1 cellular context compared by ENCODE assay signal in the genomic region with DNA sequence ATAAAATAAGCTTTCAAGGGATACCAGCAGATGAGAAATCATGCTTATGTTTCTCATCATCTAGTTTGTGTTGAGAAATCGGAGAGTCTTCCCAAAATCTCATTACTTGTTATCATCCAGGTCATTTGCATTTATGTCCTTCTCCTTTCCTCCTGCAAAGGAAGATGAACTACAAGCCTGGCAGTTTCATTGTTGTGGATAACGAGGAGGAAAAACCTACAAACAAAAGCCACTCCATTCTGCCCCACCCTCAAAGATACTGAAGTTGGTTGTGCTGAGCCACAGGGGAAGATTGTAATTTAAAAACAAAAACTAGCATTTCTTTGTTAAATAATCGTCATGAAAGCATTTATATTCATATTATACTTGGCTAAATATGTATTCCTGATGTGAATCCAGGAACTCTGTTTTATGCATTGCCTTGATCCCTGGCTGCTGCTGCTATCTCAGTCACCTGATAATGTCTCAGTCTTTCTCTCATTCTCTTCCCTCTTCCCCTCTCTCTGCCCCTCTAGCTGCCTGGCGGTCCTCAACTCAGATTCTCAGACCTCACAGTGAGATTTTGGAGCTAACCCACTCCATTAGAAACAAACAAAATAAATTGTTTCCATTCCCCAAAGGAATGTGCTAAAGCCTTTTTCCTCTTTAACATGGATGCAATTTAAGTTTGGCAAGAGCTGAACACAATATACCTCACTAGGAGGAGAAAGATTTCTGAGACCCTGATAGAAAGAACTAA.
TF ChIP-seq lines count a peak whose summit lies in the region.

No MANE protein-coding gene starts in this region.

TF ChIP-seq in H1, 55 proteins besides CTCF, POLR2A, EP300 and RAD21:
- TF ChIP-seq CREB1 (IDR thresholded peaks at IDR 0.05) (no peak), POLR2AphosphoS5 (IDR thresholded peaks at IDR 0.05; ENCODE audit: low read depth, low read length) (no peak), ZNF274 (IDR thresholded peaks at IDR 0.05; ENCODE audit: borderline replicate concordance, extremely low read depth, low read length) (no peak), CTBP2 (IDR thresholded peaks at IDR 0.05; ENCODE audit: borderline replicate concordance, insufficient read depth, insufficient read length, low read length) (no peak), TEAD4 (IDR thresholded peaks at IDR 0.05; ENCODE audit: low read depth, low read length) (no peak), KDM1A (IDR thresholded peaks at IDR 0.05; ENCODE audit: borderline replicate concordance, low read length) (no peak), SIRT6 (IDR thresholded peaks at IDR 0.05; ENCODE audit: low read length) (no peak), RFX5 (IDR thresholded peaks at IDR 0.05; ENCODE audit: borderline replicate concordance, low read depth, low read length) (no peak), SAP30 (IDR thresholded peaks at IDR 0.05; ENCODE audit: insufficient read depth, insufficient replicate concordance, low read length) (no peak), GABPA (IDR thresholded peaks at IDR 0.05; ENCODE audit: borderline replicate concordance, insufficient read depth, low read length) (no peak), TAF7 (optimal IDR thresholded peaks at IDR 0.05; ENCODE audit: borderline replicate concordance, low read depth, low read length) (no peak), SIX5 (IDR thresholded peaks at IDR 0.05; ENCODE audit: low read depth, low read length) (no peak), KDM5A (IDR thresholded peaks at IDR 0.05; ENCODE audit: low read length) (no peak), EGR1 (IDR thresholded peaks at IDR 0.05; ENCODE audit: borderline replicate concordance, low read depth, low read length) (no peak), BACH1 (IDR thresholded peaks at IDR 0.05; ENCODE audit: low read length) (no peak), SP4 (IDR thresholded peaks at IDR 0.05; ENCODE audit: low read length) (no peak)
